ENCODE assay signal across 9 cellular contexts in genomic region chr12:121145221-121145620, GRCh38. TPM values are rescaled to one million over a fixed set of nuclear protein-coding genes. Genes with fewer than 3 reads are reported as not detected.
DNase-seq lines count a peak whose midpoint lies in the region; ATAC-seq, FAIRE-seq and TF ChIP-seq lines count a peak whose summit lies in the region.
"Had no signal": no experiment of that assay in that cellular context is flagged by ENCODE, and none has a peak within 500 bp of the region (broad histone marks: within the 10 kb centered on the region; RNA-seq: fewer than 3 reads in every experiment).

No MANE protein-coding gene starts in this region.

- H3K4me3 ChIP-seq in mucosa of descending colon = no peak overlapping the region
- no peak overlapping the region for H3K4me3 ChIP-seq in small intestine (ENCODE audit: low read depth in 1 of 2, low read length in 2 of 2)

- H3K4me1 ChIP-seq in mucosa of descending colon (ENCODE audit: low read depth) (no peaks in the 10 kb centered on the region), small intestine (ENCODE audit: control insufficient read depth in 2 of 2, insufficient read depth in 1 of 2, low read depth in 1 of 2, low read length in 1 of 2) (no peaks in the 10 kb centered on the region)
- H3K4me1 ChIP-seq: foreskin keratinocyte had no signal

- no peak for TF ChIP-seq CTCF in mucosa of descending colon (IDR thresholded peaks at IDR 0.05)

- no peaks in the 10 kb centered on the region for H3K27me3 Mint-ChIP-seq in activated naive CD4-positive, alpha-beta T cell treated with anti-CD3 and anti-CD28 coated beads, Interleukin-2, amount 50 U/mL, for 24 hours

- intact Hi-C loops in mucosa of descending colon (cut with DNase I, micrococcal nuclease) = no loop called here

- peak overlapping the region; percentile 66 for H3K27ac Mint-ChIP-seq in activated naive CD4-positive, alpha-beta T cell treated with anti-CD3 and anti-CD28 coated beads, Interleukin-2, amount 50 U/mL, for 24 hours

- peak; percentile 22 for ATAC-seq in mucosa of descending colon

- WGBS in small intestine, 3 donors = 71 to 83% (median 73%) methylated on average over 8 of the region's 8 CpGs

- DNase-seq in ELR (ENCODE audit: low read depth) (peak; percentile 43), NOMO-1 treated with dmso at 0.1 percent for 144 hours (lab: John Stamatoyannopoulos, UW; ENCODE audit: unreplicated experiment) (peak; percentile 69), mucosa of descending colon (no peak), hepatic stellate cell (ENCODE audit: low spot score) (no peak), small intestine (no peak), iPS-NIHi7 (ENCODE audit: extremely low spot score) (no peak), urothelium cell line (ENCODE audit: low spot score) (no peak)

- FAIRE-seq in small intestine (lab: Jason Lieb, UNC) = no peak
- no peak for FAIRE-seq in urothelium cell line (lab: Jason Lieb, UNC)

- peaks cover 30% of the 10 kb centered on the region for H3K4me1 Mint-ChIP-seq in activated naive CD4-positive, alpha-beta T cell treated with anti-CD3 and anti-CD28 coated beads, Interleukin-2, amount 50 U/mL, for 24 hours

- H3K9me3 ChIP-seq in mucosa of descending colon (no peaks in the 10 kb centered on the region), small intestine (ENCODE audit: control insufficient read depth, low read depth) (no peaks in the 10 kb centered on the region)

- no peaks in the 10 kb centered on the region for H3K27me3 ChIP-seq in small intestine (ENCODE audit: control insufficient read depth in 2 of 2, insufficient read depth in 2 of 2, low read length in 2 of 2)
- H3K27me3 ChIP-seq: foreskin keratinocyte had no signal

- peaks cover 8% of the 10 kb centered on the region for H3K36me3 Mint-ChIP-seq in activated naive CD4-positive, alpha-beta T cell treated with anti-CD3 and anti-CD28 coated beads, Interleukin-2, amount 50 U/mL, for 24 hours

- H3K36me3 ChIP-seq in mucosa of descending colon (ENCODE audit: low read depth) = no peaks in the 10 kb centered on the region
- H3K36me3 ChIP-seq in small intestine (ENCODE audit: control insufficient read depth in 2 of 2, insufficient read depth in 2 of 2, low read length in 2 of 2) = no peaks in the 10 kb centered on the region

- H3K4me3 Mint-ChIP-seq in activated naive CD4-positive, alpha-beta T cell treated with anti-CD3 and anti-CD28 coated beads, Interleukin-2, amount 50 U/mL, for 24 hours = peak overlapping the region; percentile 15

- H3K9me3 Mint-ChIP-seq in activated naive CD4-positive, alpha-beta T cell treated with anti-CD3 and anti-CD28 coated beads, Interleukin-2, amount 50 U/mL, for 24 hours = no peaks in the 10 kb centered on the region

- no peak overlapping the region for H3K27ac ChIP-seq in small intestine (ENCODE audit: low read depth in 1 of 2, low read length in 1 of 2)
- H3K27ac ChIP-seq: foreskin keratinocyte had no signal

RNA-seq across cellular contexts. Expression of gene P2RX7, which starts 12.5 kb away (rescaled TPM):
- total RNA-seq in mucosa of descending colon = 10 to 100 TPM in 1 of 3 donors, 1 to 10 TPM in 2; 1.0 to 10.9 (median 1.4) TPM
- under 1 TPM in 2 of 3 donors, not detected in 1; 0.27 to 0.66 TPM for polyA plus RNA-seq in small intestine

Comparison
In these comparisons a context has a peak if more than half of its experiments do, and no peak if none do; other contexts are left out.
1. DNase-seq: peak in ELR (single experiment) and NOMO-1 treated with dmso at 0.1 percent for 144 hours (single experiment); none in mucosa of descending colon (0 of 3), hepatic stellate cell (single experiment), small intestine (single experiment), iPS-NIHi7 (single experiment) and urothelium cell line (single experiment).